Comparison of ENCODE assay signal across 10 cellular contexts in genomic region chr13:78102121-78102677, GRCh38.
DNase-seq lines count a peak whose midpoint lies in the region; ATAC-seq, FAIRE-seq and TF ChIP-seq lines count a peak whose summit lies in the region.
"Had no signal": no experiment of that assay in that cellular context is flagged by ENCODE, and none has a peak within 500 bp of the region (broad histone marks: within the 10 kb centered on the region; RNA-seq: fewer than 3 reads in every experiment).

No MANE protein-coding gene starts in this region.

- H3K27me3 ChIP-seq in bronchial epithelial cell (ENCODE audit: control insufficient read depth, insufficient read depth, low read length) = no peaks in the 10 kb centered on the region

- no peak overlapping the region for H3K4me3 ChIP-seq in bronchial epithelial cell (ENCODE audit: low read depth, low read length)

- TF ChIP-seq CTCF in bronchial epithelial cell (IDR thresholded peaks at IDR 0.05; ENCODE audit: insufficient read depth, low read length, severe bottlenecking) = no peak

- ATAC-seq in HG03565 (IDR thresholded peaks at IDR 0.05; ENCODE audit: unreplicated experiment) = peak; percentile 46
- no peak for ATAC-seq in stimulated activated naive CD8-positive, alpha-beta T cell treated with anti-CD3 and anti-CD28 coated beads, Interleukin-15, Interleukin-2, amounts not matched to agents 100 U/mL and 50 U/mL, for 24 hours
- no peak for ATAC-seq in HG03108 (IDR thresholded peaks at IDR 0.05; ENCODE audit: unreplicated experiment)
- ATAC-seq: activated T-cell treated with anti-CD3 and anti-CD28 coated beads, Interleukin-2, amount 50 U/mL, for 72 hours had no signal

- no peak for FAIRE-seq in bronchial epithelial cell (lab: Jason Lieb, UNC)
- FAIRE-seq: G401.6 had no signal

- peak; percentile 60 for DNase-seq in ELR (ENCODE audit: low read depth)
- DNase-seq in bronchial epithelial cell (ENCODE audit: low read depth) = peak; percentile 29
- peak; percentile 42 for DNase-seq in mucosa of gallbladder (ENCODE audit: low spot score)
- no peak for DNase-seq in activated naive CD4-positive, alpha-beta T cell treated with anti-CD3 and anti-CD28 coated beads, Interleukin-2, amount 50 U/mL, for 16 hours
- no peak for DNase-seq in stimulated activated naive CD8-positive, alpha-beta T cell treated with anti-CD3 and anti-CD28 coated beads, Interleukin-15, Interleukin-2, amounts not matched to agents 100 U/mL and 50 U/mL, for 24 hours
- no peak for DNase-seq in SHP77 (lab: John Stamatoyannopoulos, UW)
- DNase-seq: activated T-cell treated with anti-CD3 and anti-CD28 coated beads, Interleukin-2, amount 50 U/mL, for 72 hours had no signal

- H3K36me3 ChIP-seq in bronchial epithelial cell (ENCODE audit: control insufficient read depth, insufficient read depth, low read length) = no peaks in the 10 kb centered on the region

Comparison
In these comparisons a context has a peak if more than half of its experiments do, and no peak if none do; other contexts are left out.
1. DNase-seq: peak in ELR (single experiment), bronchial epithelial cell (single experiment) and mucosa of gallbladder (single experiment); none in activated naive CD4-positive, alpha-beta T cell treated with anti-CD3 and anti-CD28 coated beads, Interleukin-2, amount 50 U/mL, for 16 hours (single experiment), stimulated activated naive CD8-positive, alpha-beta T cell treated with anti-CD3 and anti-CD28 coated beads, Interleukin-15, Interleukin-2, amounts not matched to agents 100 U/mL and 50 U/mL, for 24 hours (single experiment) and SHP77 (0 of 2).